8 cellular contexts compared by ENCODE assay signal in genomic region chr14:24136684-24137528, GRCh38. TPM values are rescaled to one million over a fixed set of nuclear protein-coding genes. Genes with fewer than 3 reads are reported as not detected.
DNase-seq lines count a peak whose midpoint lies in the region; ATAC-seq and TF ChIP-seq lines count a peak whose summit lies in the region.

No MANE protein-coding gene starts in this region.

- TF ChIP-seq POLR2A in heart left ventricle (IDR thresholded peaks at IDR 0.05) (no peak), lower leg skin (IDR thresholded peaks at IDR 0.05) (no peak)

- H3K27me3 Mint-ChIP-seq in type B pancreatic cell = no peaks in the 10 kb centered on the region

- H3K4me3 Mint-ChIP-seq in type B pancreatic cell = peak overlapping the region; percentile 89

- H3K4me3 ChIP-seq in heart left ventricle = peak overlapping the region; percentile 64 to 100 (median 94)
- peak overlapping the region; percentile 99 for H3K4me3 ChIP-seq in lower leg skin (ENCODE audit: low read depth, poor library complexity, severe bottlenecking)

- DNase-seq in heart left ventricle = no peak
- DNase-seq in Right ventricle myocardium inferior (ENCODE audit: missing footprints) = no peak
- peak in 1 of 2 donors; percentile 85 for DNase-seq in lower leg skin (ENCODE audit: low spot score in 2 of 2)
- no peak for DNase-seq in type B pancreatic cell (ENCODE audit: extremely low spot score, unreplicated experiment)
- no peak for DNase-seq in GF-D8 (lab: John Stamatoyannopoulos, UW)
- DNase-seq in NCI-H446 treated with DMSO at 0.1 percent for 48 hours (lab: John Stamatoyannopoulos, UW) = no peak
- no peak for DNase-seq in hepatic stellate cell (ENCODE audit: low spot score)

- peak overlapping the region; percentile 77 for H3K27ac Mint-ChIP-seq in type B pancreatic cell

- no peak for TF ChIP-seq CTCF in heart left ventricle (IDR thresholded peaks at IDR 0.05)
- TF ChIP-seq CTCF in lower leg skin (IDR thresholded peaks at IDR 0.05) = no peak
- TF ChIP-seq CTCF in type B pancreatic cell (conservative IDR thresholded peaks at IDR 0.05) = no peak

- H3K27ac ChIP-seq in heart left ventricle (peak overlapping the region; percentile 67 to 99 (median 94)), angular gyrus (ENCODE audit: low read depth, low read length) (peak overlapping the region; percentile 73)

- peaks cover 3 to 68% (median 40%) of the 10 kb centered on the region in 12 donors for H3K4me1 ChIP-seq in heart left ventricle

- WGBS in heart left ventricle, 4 donors = 37 to 44% (median 39%) methylated on average over 13 of the region's 13 CpGs
- WGBS in lower leg skin, 2 donors = 25 to 29% methylated on average over 13 of the region's 13 CpGs

- H3K36me3 ChIP-seq in heart left ventricle = peaks cover 0 to 31% (median 27%) of the 10 kb centered on the region in 9 donors

- H3K27me3 ChIP-seq in heart left ventricle = no peaks in the 10 kb centered on the region

- no peaks in the 10 kb centered on the region for H3K9me3 ChIP-seq in heart left ventricle

- ATAC-seq in heart left ventricle = no peak
- ATAC-seq in Right ventricle myocardium inferior = no peak

- H3K4me1 Mint-ChIP-seq in type B pancreatic cell (ENCODE audit: unreplicated experiment) = peaks cover 31% of the 10 kb centered on the region

- peaks cover 20% of the 10 kb centered on the region for H3K36me3 Mint-ChIP-seq in type B pancreatic cell

- intact Hi-C loops in heart left ventricle (cut with DNase I) = no loop called here
- intact Hi-C loops in Right ventricle myocardium inferior (cut with DNase I) = no loop called here
- intact Hi-C loops in lower leg skin (cut with DNase I; ENCODE audit: low total_unique reads) = no loop called here

- H3K9me3 Mint-ChIP-seq in type B pancreatic cell = no peaks in the 10 kb centered on the region

RNA-seq across cellular contexts. Expression of gene PSME1, which starts 0.9 kb away (rescaled TPM):
- total RNA-seq in heart left ventricle (100 to 1,000 TPM in 6 of 9 donors, 10 to 100 TPM in 3; 87.3 to 331 (median 110) TPM), Right ventricle myocardium inferior (140 TPM), lower leg skin (100 to 1,000 TPM in 3 of 4 donors, 10 to 100 TPM in 1; 81.3 to 125 (median 114) TPM), type B pancreatic cell (ENCODE audit: low replicate concordance) (142 and 177 TPM in 2 replicates)
- polyA plus RNA-seq in heart left ventricle = 100 to 1,000 TPM; 125 to 164 TPM

RNA-seq across cellular contexts. Expression of gene EMC9, which starts 4.5 kb away (rescaled TPM):
- total RNA-seq in heart left ventricle = 10 to 100 TPM in 8 of 9 donors, 1 to 10 TPM in 1; 9.6 to 18.7 (median 13.8) TPM
- 10 to 100 TPM; 20.1 to 30.6 TPM for polyA plus RNA-seq in heart left ventricle
- 14.6 TPM for total RNA-seq in Right ventricle myocardium inferior
- total RNA-seq in lower leg skin = 10 to 100 TPM; 13.3 to 21.8 (median 20.6) TPM
- 16.2 and 25.9 TPM in 2 replicates for total RNA-seq in type B pancreatic cell (ENCODE audit: low replicate concordance)

RNA-seq across cellular contexts. Expression of gene FITM1, which starts 6.4 kb away (rescaled TPM):
- total RNA-seq in heart left ventricle (100 to 1,000 TPM in 5 of 9 donors, 10 to 100 TPM in 4; 58.5 to 247 (median 107) TPM), Right ventricle myocardium inferior (129 TPM), lower leg skin (1 to 10 TPM in 2 of 4 donors, under 1 TPM in 1, not detected in 1; 0.61 to 1.3 (median 1.0) TPM), type B pancreatic cell (ENCODE audit: low replicate concordance) (0.26 and 0.53 TPM in 2 replicates)
- polyA plus RNA-seq in heart left ventricle = 100 to 1,000 TPM in 1 of 2 donors, 10 to 100 TPM in 1; 43.3 to 276 TPM

RNA-seq across cellular contexts. Expression of gene PSME2, which starts 9.5 kb away (rescaled TPM):
- 100 to 1,000 TPM in 3 of 9 donors, 10 to 100 TPM in 6; 51.4 to 360 (median 80.8) TPM for total RNA-seq in heart left ventricle
- polyA plus RNA-seq in heart left ventricle = 100 to 1,000 TPM in 1 of 2 donors, 10 to 100 TPM in 1; 90.4 to 222 TPM
- 109 TPM for total RNA-seq in Right ventricle myocardium inferior
- 10 to 100 TPM; 23.2 to 50.2 (median 31.2) TPM for total RNA-seq in lower leg skin
- total RNA-seq in type B pancreatic cell (ENCODE audit: low replicate concordance) = 134 and 155 TPM in 2 replicates

RNA-seq across cellular contexts. Expression of gene RNF31, which starts 10.4 kb away (rescaled TPM):
- 10 to 100 TPM; 31.6 to 54.2 (median 36.6) TPM for total RNA-seq in heart left ventricle
- 10 to 100 TPM; 36.4 to 38.3 TPM for polyA plus RNA-seq in heart left ventricle
- 33.4 TPM for total RNA-seq in Right ventricle myocardium inferior
- total RNA-seq in lower leg skin = 10 to 100 TPM; 53.1 to 98.6 (median 77.3) TPM
- 68.6 and 78.4 TPM in 2 replicates for total RNA-seq in type B pancreatic cell (ENCODE audit: low replicate concordance)

Comparison
In these comparisons a context has a peak if more than half of its experiments do, and no peak if none do; other contexts are left out.
1. RNA of gene FITM1, which starts 6.4 kb away (total RNA-seq): 129 TPM in Right ventricle myocardium inferior (single experiment) and 58.5 to 247 TPM in heart left ventricle; 0.61 to 1.3 TPM in lower leg skin and 0.26 to 0.53 TPM in type B pancreatic cell; every median in the first group is over 10 times any median in the second.